7 cellular contexts compared by ENCODE assay signal in the genomic region with DNA sequence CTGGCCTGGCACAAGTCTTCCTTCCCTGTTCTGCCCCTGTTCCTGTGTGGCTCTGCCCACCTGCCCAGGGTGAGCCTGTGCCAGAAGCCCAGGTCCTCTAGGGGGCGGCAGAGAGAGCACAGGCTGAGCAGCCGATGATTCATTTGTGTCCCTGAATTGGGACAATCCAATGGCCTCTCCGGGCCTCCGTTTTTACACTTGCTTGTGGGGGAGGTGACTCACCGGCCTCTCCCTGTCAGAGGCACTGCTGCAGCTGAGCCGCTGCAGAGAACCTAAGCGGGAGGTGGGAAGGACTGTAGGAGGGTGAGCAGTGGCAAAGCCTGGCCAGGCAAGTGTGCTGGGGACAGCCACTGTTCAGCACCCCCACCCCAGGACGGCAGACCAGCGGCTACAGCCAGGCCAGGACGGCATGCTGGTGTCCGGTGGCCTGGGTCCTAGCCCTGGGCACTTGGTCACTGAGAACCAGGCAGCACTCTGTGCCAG.
DNase-seq lines count a peak whose midpoint lies in the region; ATAC-seq, FAIRE-seq and TF ChIP-seq lines count a peak whose summit lies in the region.

No MANE protein-coding gene starts in this region.

- no peaks in the 10 kb centered on the region for H3K36me3 Mint-ChIP-seq in T-cell

- no peaks in the 10 kb centered on the region for H3K27me3 ChIP-seq in small intestine (ENCODE audit: control insufficient read depth in 2 of 2, insufficient read depth in 2 of 2, low read length in 2 of 2)

- CTCF ChIA-PET in T-cell (lab: Charles Lee): no interaction called here

- FAIRE-seq in GM12891 (lab: Jason Lieb, UNC) (peak; percentile 88), small intestine (lab: Jason Lieb, UNC) (no peak)

- H3K27ac Mint-ChIP-seq in T-cell: no peak overlapping the region

- ATAC-seq in HG02852 (IDR thresholded peaks at IDR 0.05; ENCODE audit: unreplicated experiment) (peak; percentile 68), T-cell (replicated peaks in 1 of 4) (peak in 3 of 4 experiments; percentile 40 to 41 (median 41))

- no peak for TF ChIP-seq POLR2A in GM12891 (IDR thresholded peaks at IDR 0.05; ENCODE audit: low read depth, low read length)

- no peak overlapping the region for H3K4me3 Mint-ChIP-seq in T-cell

- no peaks in the 10 kb centered on the region for H3K9me3 ChIP-seq in small intestine (ENCODE audit: control insufficient read depth, low read depth)

- POLR2A ChIA-PET in T-cell (lab: Charles Lee): no interaction called here

- no peaks in the 10 kb centered on the region for H3K36me3 ChIP-seq in small intestine (ENCODE audit: control insufficient read depth in 2 of 2, insufficient read depth in 2 of 2, low read length in 2 of 2)

- H3K4me1 ChIP-seq in small intestine (ENCODE audit: control insufficient read depth in 2 of 2, insufficient read depth in 1 of 2, low read depth in 1 of 2, low read length in 1 of 2): no peaks in the 10 kb centered on the region

- DNase-seq in GM12891 (ENCODE audit: insufficient read length, low spot score): peak; percentile 79
- peak; percentile 63 to 78 (median 74) for DNase-seq in NCI-H1417 (lab: John Stamatoyannopoulos, UW)
- peak in 24 of 34 experiments; percentile 6 to 50 (median 24) for DNase-seq in T-cell
- DNase-seq in astrocyte of the hippocampus (ENCODE audit: low read depth, low spot score): peak; percentile 92
- peak; percentile 64 for DNase-seq in iPS DF 4.7 (ENCODE audit: extremely low read depth, low spot score)
- peak; percentile 82 for DNase-seq in small intestine

- H3K9me3 Mint-ChIP-seq in T-cell: no peaks in the 10 kb centered on the region

- no peak overlapping the region for H3K4me3 ChIP-seq in small intestine (ENCODE audit: low read depth in 1 of 2, low read length in 2 of 2)

- 7 to 14% (median 7%) methylated on average over 11 of the region's 11 CpGs for WGBS in small intestine, 3 donors

- no peaks in the 10 kb centered on the region for H3K4me1 Mint-ChIP-seq in T-cell

- peaks cover 8 to 12% of the 10 kb centered on the region in 2 donors for H3K27me3 Mint-ChIP-seq in T-cell

- H3K27ac ChIP-seq in small intestine (ENCODE audit: low read depth in 1 of 2, low read length in 1 of 2): no peak overlapping the region

TF ChIP-seq in GM12891, 5 proteins besides CTCF, POLR2A, EP300 and RAD21:
- no peak for TF ChIP-seq SPI1 (IDR thresholded peaks at IDR 0.05; ENCODE audit: low read depth, low read length)
- TF ChIP-seq POU2F2 (IDR thresholded peaks at IDR 0.05; ENCODE audit: low read depth, low read length): peak; percentile 8; the same call in 1 of the 2 replicates
- no peak for TF ChIP-seq PAX5 (IDR thresholded peaks at IDR 0.05; ENCODE audit: insufficient read depth, low read length, severe bottlenecking)

Comparison
In these comparisons a context has a peak if more than half of its experiments do, and no peak if none do; other contexts are left out.
1. DNase-seq: peak in every context shown above with its lines; median percentile 92 in astrocyte of the hippocampus; 82 in small intestine; 79 in GM12891; 74 in NCI-H1417; 64 in iPS DF 4.7; 24 in T-cell.